Comparison of ENCODE assay signal across 1 cellular context in genomic region chr12:120292411-120292660, GRCh38.
TF ChIP-seq lines count a peak whose summit lies in the region.

No MANE protein-coding gene starts in this region.

TF ChIP-seq in HEK293, 187 proteins besides CTCF, POLR2A, EP300 and RAD21 (continued from another document and continues in another):
- TF ChIP-seq ZBTB10 (tag by site-specific recombination; IDR thresholded peaks at IDR 0.05) (0 out of 2 replicates have a peak, but pooled peaks have one; percentile 30), HIC1 (tag by site-specific recombination; IDR thresholded peaks at IDR 0.05) (peak; percentile 52; the same call in 1 of the 2 replicates), BCL11A (tag by site-specific recombination; IDR thresholded peaks at IDR 0.05; ENCODE audit: low read depth) (0 out of 2 replicates have a peak, but pooled peaks have one; percentile 89), GLIS2 (tag by site-specific recombination; IDR thresholded peaks at IDR 0.05) (0 out of 2 replicates have a peak, but pooled peaks have one; percentile 6), ZNF23 (tag by site-specific recombination; IDR thresholded peaks at IDR 0.05; ENCODE audit: borderline replicate concordance) (no peak), ZNF2 (tag by site-specific recombination; IDR thresholded peaks at IDR 0.05) (no peak; the same call in 1 of the 2 replicates), ZNF561 (tag by site-specific recombination; IDR thresholded peaks at IDR 0.05; ENCODE audit: borderline replicate concordance) (no peak), ZNF324 (tag by site-specific recombination; IDR thresholded peaks at IDR 0.05) (no peak), ZNF645 (tag by site-specific recombination; IDR thresholded peaks at IDR 0.05) (peak; percentile 60; the same call in 1 of the 2 replicates), ZNF777 (tag by site-specific recombination; IDR thresholded peaks at IDR 0.05; ENCODE audit: borderline replicate concordance) (no peak), ZSCAN30 (tag by site-specific recombination; IDR thresholded peaks at IDR 0.05) (no peak), ZNF624 (tag by site-specific recombination; IDR thresholded peaks at IDR 0.05) (no peak), ZNF239 (tag by site-specific recombination; IDR thresholded peaks at IDR 0.05) (no peak), TRIM28 (IDR thresholded peaks at IDR 0.05; ENCODE audit: borderline replicate concordance, low read length) (no peak), ZNF610 (tag by site-specific recombination; IDR thresholded peaks at IDR 0.05; ENCODE audit: borderline replicate concordance) (no peak; the same call in 1 of the 2 replicates), ZNF416 (tag by site-specific recombination; IDR thresholded peaks at IDR 0.05) (no peak), KLF16 (tag by site-specific recombination; IDR thresholded peaks at IDR 0.05) (0 out of 2 replicates have a peak, but pooled peaks have one; percentile 78), ZNF335 (tag by site-specific recombination; conservative IDR thresholded peaks at IDR 0.05) (peak; percentile 85), ZFP69B (tag by site-specific recombination; IDR thresholded peaks at IDR 0.05) (peak; percentile 10), ZNF514 (tag by site-specific recombination; IDR thresholded peaks at IDR 0.05) (no peak), SETDB1 (IDR thresholded peaks at IDR 0.05; ENCODE audit: insufficient read length, low read length) (no peak), GFI1B (tag by site-specific recombination; IDR thresholded peaks at IDR 0.05) (peak; percentile 43; the same call in 1 of the 2 replicates), ZNF639 (tag by site-specific recombination; IDR thresholded peaks at IDR 0.05) (peak; percentile 1; the same call in 1 of the 2 replicates), YY1 (tag by site-specific recombination; IDR thresholded peaks at IDR 0.05) (peak; percentile 55), ZBTB26 (tag by site-specific recombination; optimal IDR thresholded peaks at IDR 0.05) (peak; percentile 34), KLF10 (tag by site-specific recombination; IDR thresholded peaks at IDR 0.05) (no peak), ZBTB49 (tag by site-specific recombination; IDR thresholded peaks at IDR 0.05; ENCODE audit: low read depth) (no peak), ZNF169 (tag by site-specific recombination; IDR thresholded peaks at IDR 0.05) (0 out of 2 replicates have a peak, but pooled peaks have one; percentile 8), ZNF394 (tag by site-specific recombination; IDR thresholded peaks at IDR 0.05; ENCODE audit: borderline replicate concordance) (no peak), ZNF704 (tag by site-specific recombination; IDR thresholded peaks at IDR 0.05) (no peak), ZBTB17 (tag by site-specific recombination; IDR thresholded peaks at IDR 0.05) (peak; percentile 60), ZBTB1 (tag by site-specific recombination; IDR thresholded peaks at IDR 0.05) (0 out of 2 replicates have a peak, but pooled peaks have one; percentile 86), GLIS1 (tag by site-specific recombination; IDR thresholded peaks at IDR 0.05) (no peak), ZNF623 (tag by site-specific recombination; IDR thresholded peaks at IDR 0.05) (0 out of 2 replicates have a peak, but pooled peaks have one; percentile 8), ZNF501 (tag by site-specific recombination; IDR thresholded peaks at IDR 0.05) (0 out of 2 replicates have a peak, but pooled peaks have one; percentile 7), BCL6B (tag by site-specific recombination; IDR thresholded peaks at IDR 0.05) (0 out of 2 replicates have a peak, but pooled peaks have one; percentile 3), ZSCAN23 (tag by site-specific recombination; IDR thresholded peaks at IDR 0.05) (peak; percentile 10; the same call in 1 of the 2 replicates), ZSCAN5A (tag by site-specific recombination; IDR thresholded peaks at IDR 0.05) (peak; percentile 91; the same call in 1 of the 2 replicates), ZNF214 (tag by site-specific recombination; IDR thresholded peaks at IDR 0.05; ENCODE audit: borderline replicate concordance) (no peak), WT1 (tag by site-specific recombination; IDR thresholded peaks at IDR 0.05) (0 out of 2 replicates have a peak, but pooled peaks have one; percentile 5), ZNF488 (tag by site-specific recombination; IDR thresholded peaks at IDR 0.05) (peak; percentile 19; the same call in 1 of the 2 replicates), INSM2 (tag by site-specific recombination; IDR thresholded peaks at IDR 0.05) (no peak), ZFHX2 (tag by site-specific recombination; conservative IDR thresholded peaks at IDR 0.05) (no peak), MYNN (tag by site-specific recombination; IDR thresholded peaks at IDR 0.05; ENCODE audit: borderline replicate concordance) (peak; percentile 1; the same call in 1 of the 2 replicates)
